ENCODE assay signal across 22 cellular contexts in genomic region chr9:130356033-130356432, GRCh38.
"Had no signal": no experiment of that assay in that cellular context is flagged by ENCODE, and none has a peak within 500 bp of the region (broad histone marks: within the 10 kb centered on the region; RNA-seq: fewer than 3 reads in every experiment).

No MANE protein-coding gene starts in this region.

- H3K36me3 ChIP-seq: left ventricle myocardium inferior, neural progenitor cell, ovary, right atrium auricular region, right lobe of liver, stomach, tibial artery, upper lobe of right lung had no signal

- H3K9me3 ChIP-seq: left ventricle myocardium inferior, ovary, right atrium auricular region, right lobe of liver, stomach, testis, tibial artery, upper lobe of right lung had no signal

- H3K9ac ChIP-seq: neural progenitor cell had no signal

- H3K4me2 ChIP-seq: hepatocyte, neural progenitor cell, smooth muscle cell had no signal

- H3K4me1 ChIP-seq: left ventricle myocardium inferior, neural progenitor cell, right atrium auricular region, right lobe of liver, testis, upper lobe of right lung had no signal

- H3K27me3 ChIP-seq: hepatocyte, neural progenitor cell, ovary, right atrium auricular region, right lobe of liver, stomach, testis, tibial artery, upper lobe of right lung had no signal

- H3K4me3 ChIP-seq: hepatocyte, left ventricle myocardium inferior, lung, neural progenitor cell, ovary, right atrium auricular region, right lobe of liver, smooth muscle cell, stomach, testis, tibial artery, upper lobe of right lung had no signal

- H3K27ac ChIP-seq: hepatocyte, left ventricle myocardium inferior, neural progenitor cell, ovary, right atrium auricular region, right lobe of liver, stomach, testis, tibial artery, upper lobe of right lung had no signal

- H2AFZ ChIP-seq: hepatocyte, neural progenitor cell had no signal

- ATAC-seq: natural killer cell; right lobe of liver; stimulated activated naive B cell treated with anti-CD40 and anti-IgM and Interleukin-4, amounts not matched to agents 10 μg/mL and 1 μg/mL and 100 μg/mL, for 72 hours; stimulated activated naive CD8-positive, alpha-beta T cell treated with anti-CD3 and anti-CD28 coated beads, Interleukin-15, Interleukin-2, amounts not matched to agents 100 U/mL and 50 U/mL, for 24 hours; upper lobe of right lung had no signal

- DNase-seq: islet precursor cell; left ventricle myocardium inferior; mesendoderm; naive B cell; natural killer cell; nephron progenitor cell; ovary; right lobe of liver; stimulated activated CD4-positive, alpha-beta T cell treated with anti-CD3 and anti-CD28 coated beads, Interleukin-1b, Interleukin-23, amount 100 ng/mL, for 48 hours; stimulated activated CD4-positive, alpha-beta T cell treated with anti-CD3 and anti-CD28 coated beads, Interleukin-2, amount 100 ng/mL, for 48 hours; stimulated activated naive B cell treated with anti-CD40 and anti-IgM and Interleukin-4, amounts not matched to agents 10 μg/mL and 1 μg/mL and 100 μg/mL, for 72 hours; stimulated activated naive CD8-positive, alpha-beta T cell treated with anti-CD3 and anti-CD28 coated beads, Interleukin-15, Interleukin-2, amounts not matched to agents 100 U/mL and 50 U/mL, for 24 hours; stomach; testis; tibial artery; trophoblast cell; upper lobe of right lung had no signal

- H3K79me2 ChIP-seq: hepatocyte had no signal
